Comparison of ENCODE assay signal across 22 cellular contexts in the genomic region with DNA sequence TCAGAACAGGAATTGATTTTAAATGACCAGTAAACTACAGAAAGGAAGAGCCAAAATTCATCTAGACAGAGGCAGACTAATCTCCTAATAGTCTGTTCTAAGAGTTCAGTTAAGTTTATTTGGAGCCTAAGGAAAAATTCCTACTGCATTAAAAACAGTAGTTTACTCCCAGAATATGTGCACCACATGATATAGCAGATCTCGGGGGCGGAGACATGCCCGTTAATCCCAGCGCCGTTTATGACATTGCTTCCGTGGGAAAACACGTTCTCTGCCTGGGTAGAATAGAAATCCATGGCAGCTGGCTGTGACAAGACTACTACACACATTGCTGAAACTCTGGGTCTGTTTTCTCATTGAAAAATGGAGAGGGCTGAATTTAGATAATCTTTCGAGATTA.
"Had no signal": no experiment of that assay in that cellular context is flagged by ENCODE, and none has a peak within 500 bp of the region (broad histone marks: within the 10 kb centered on the region; RNA-seq: fewer than 3 reads in every experiment).

No MANE protein-coding gene starts in this region.

- H3K9me3 ChIP-seq: body of pancreas, ovary, psoas muscle, tibial artery had no signal

- H3K27ac Mint-ChIP-seq: activated CD8-positive, alpha-beta T cell treated with anti-CD3 and anti-CD28 coated beads, Interleukin-2, amount 10 ng/mL, durations not matched to agents 7 days and 5 days; activated naive CD8-positive, alpha-beta T cell treated with anti-CD3 and anti-CD28 coated beads, Interleukin-2, amount 50 U/mL, for 24 hours; activated T-helper 1 cell treated with anti-CD3 and anti-CD28 coated beads, Interleukin-12 subunit alpha, Interleukin-12 subunit beta, Interleukin-2, Interleukin-4 antibody, amounts not matched to agents 30 ng/mL and 10 ng/mL and 1 ng/mL, durations not matched to agents 14 hours and 24 hours and 36 hours; dendritic cell treated with granulocyte-macrophage colony-stimulating factor and Interleukin-4, amounts not matched to agents 40 ng/mL and 50 ng/mL, for 4 days; natural killer cell treated with Interleukin-12 subunit alpha and Interleukin-12 subunit beta and Interleukin-15 and Interleukin-18, amount 100 ng/mL, for 72 hours; stimulated activated naive CD8-positive, alpha-beta T cell treated with anti-CD3 and anti-CD28 coated beads, Interleukin-15, amount 100 ng/mL, for 72 hours had no signal

- H3K27me3 Mint-ChIP-seq: activated naive CD8-positive, alpha-beta T cell treated with anti-CD3 and anti-CD28 coated beads, Interleukin-2, amount 50 U/mL, for 24 hours; dendritic cell treated with granulocyte-macrophage colony-stimulating factor and Interleukin-4, amounts not matched to agents 40 ng/mL and 50 ng/mL, for 4 days; natural killer cell treated with Interleukin-12 subunit alpha and Interleukin-12 subunit beta and Interleukin-15 and Interleukin-18, amount 100 ng/mL, for 72 hours; stimulated activated naive CD8-positive, alpha-beta T cell treated with anti-CD3 and anti-CD28 coated beads, Interleukin-15, amount 100 ng/mL, for 72 hours had no signal

- H3K27ac ChIP-seq: body of pancreas, ovary, psoas muscle, tibial artery had no signal

- ATAC-seq: activated CD8-positive, alpha-beta T cell treated with anti-CD3 and anti-CD28 coated beads, Interleukin-2, amount 10 ng/mL, durations not matched to agents 7 days and 5 days; activated naive CD8-positive, alpha-beta T cell treated with anti-CD3 and anti-CD28 coated beads, Interleukin-2, amount 50 U/mL, for 24 hours; body of pancreas; left ventricle myocardium superior; natural killer cell treated with Interleukin-12 subunit alpha and Interleukin-12 subunit beta and Interleukin-15 and Interleukin-18, amount 100 ng/mL, for 72 hours; psoas muscle; right cardiac atrium; stimulated activated naive CD8-positive, alpha-beta T cell treated with anti-CD3 and anti-CD28 coated beads, Interleukin-15, amount 100 ng/mL, for 72 hours had no signal

- H3K27me3 ChIP-seq: body of pancreas, ovary, tibial artery had no signal

- H3K9me3 Mint-ChIP-seq: activated naive CD8-positive, alpha-beta T cell treated with anti-CD3 and anti-CD28 coated beads, Interleukin-2, amount 50 U/mL, for 24 hours; activated T-helper 1 cell treated with anti-CD3 and anti-CD28 coated beads, Interleukin-12 subunit alpha, Interleukin-12 subunit beta, Interleukin-2, Interleukin-4 antibody, amounts not matched to agents 30 ng/mL and 10 ng/mL and 1 ng/mL, durations not matched to agents 14 hours and 24 hours and 36 hours; dendritic cell treated with granulocyte-macrophage colony-stimulating factor and Interleukin-4, amounts not matched to agents 40 ng/mL and 50 ng/mL, for 4 days; natural killer cell treated with Interleukin-12 subunit alpha and Interleukin-12 subunit beta and Interleukin-15 and Interleukin-18, amount 100 ng/mL, for 72 hours; stimulated activated naive CD8-positive, alpha-beta T cell treated with anti-CD3 and anti-CD28 coated beads, Interleukin-15, amount 100 ng/mL, for 72 hours had no signal

- DNase-seq: activated CD4-positive, alpha-beta T cell treated with anti-CD3 and anti-CD28 coated beads for 1 hour; activated CD4-positive, alpha-beta T cell treated with anti-CD3 and anti-CD28 coated beads, Interleukin-2, amount 50 U/mL, for 1 hour; activated CD8-positive, alpha-beta T cell treated with anti-CD3 and anti-CD28 coated beads, Interleukin-2, amount 10 ng/mL, durations not matched to agents 7 days and 5 days; activated gamma-delta T cell; activated naive CD4-positive, alpha-beta T cell treated with anti-CD3 and anti-CD28 coated beads, Interleukin-2, amount 50 U/mL, for 16 hours; activated naive CD8-positive, alpha-beta T cell treated with anti-CD3 and anti-CD28 coated beads, Interleukin-2, amount 50 U/mL, for 24 hours; anterior cingulate cortex; body of pancreas; effector CD4-positive, alpha-beta T cell; hypothalamus; left ventricle myocardium superior; mammary epithelial cell; midbrain; ovary; psoas muscle; right cardiac atrium; stimulated activated CD4-positive, alpha-beta T cell treated with anti-CD3 and anti-CD28 coated beads, Interleukin-12 subunit alpha, Interleukin-12 subunit beta, amount 100 ng/mL, for 4 hours; stimulated activated naive CD8-positive, alpha-beta T cell treated with anti-CD3 and anti-CD28 coated beads, Interleukin-15, amount 100 ng/mL, for 72 hours; tibial artery had no signal

- H3K4me1 ChIP-seq: body of pancreas had no signal

- H3K36me3 Mint-ChIP-seq: natural killer cell treated with Interleukin-12 subunit alpha and Interleukin-12 subunit beta and Interleukin-15 and Interleukin-18, amount 100 ng/mL, for 72 hours had no signal

- H3K4me1 Mint-ChIP-seq: activated naive CD8-positive, alpha-beta T cell treated with anti-CD3 and anti-CD28 coated beads, Interleukin-2, amount 50 U/mL, for 24 hours had no signal

- H3K36me3 ChIP-seq: ovary had no signal

- H3K4me3 ChIP-seq: body of pancreas, ovary, psoas muscle, tibial artery had no signal

- H3K4me3 Mint-ChIP-seq: activated CD8-positive, alpha-beta T cell treated with anti-CD3 and anti-CD28 coated beads, Interleukin-2, amount 10 ng/mL, durations not matched to agents 7 days and 5 days; activated naive CD8-positive, alpha-beta T cell treated with anti-CD3 and anti-CD28 coated beads, Interleukin-2, amount 50 U/mL, for 24 hours; activated T-helper 1 cell treated with anti-CD3 and anti-CD28 coated beads, Interleukin-12 subunit alpha, Interleukin-12 subunit beta, Interleukin-2, Interleukin-4 antibody, amounts not matched to agents 30 ng/mL and 10 ng/mL and 1 ng/mL, durations not matched to agents 14 hours and 24 hours and 36 hours; dendritic cell treated with granulocyte-macrophage colony-stimulating factor and Interleukin-4, amounts not matched to agents 40 ng/mL and 50 ng/mL, for 4 days; natural killer cell treated with Interleukin-12 subunit alpha and Interleukin-12 subunit beta and Interleukin-15 and Interleukin-18, amount 100 ng/mL, for 72 hours; stimulated activated naive CD8-positive, alpha-beta T cell treated with anti-CD3 and anti-CD28 coated beads, Interleukin-15, amount 100 ng/mL, for 72 hours had no signal
